Comparison of ENCODE assay signal across 7 cellular contexts in the genomic region with DNA sequence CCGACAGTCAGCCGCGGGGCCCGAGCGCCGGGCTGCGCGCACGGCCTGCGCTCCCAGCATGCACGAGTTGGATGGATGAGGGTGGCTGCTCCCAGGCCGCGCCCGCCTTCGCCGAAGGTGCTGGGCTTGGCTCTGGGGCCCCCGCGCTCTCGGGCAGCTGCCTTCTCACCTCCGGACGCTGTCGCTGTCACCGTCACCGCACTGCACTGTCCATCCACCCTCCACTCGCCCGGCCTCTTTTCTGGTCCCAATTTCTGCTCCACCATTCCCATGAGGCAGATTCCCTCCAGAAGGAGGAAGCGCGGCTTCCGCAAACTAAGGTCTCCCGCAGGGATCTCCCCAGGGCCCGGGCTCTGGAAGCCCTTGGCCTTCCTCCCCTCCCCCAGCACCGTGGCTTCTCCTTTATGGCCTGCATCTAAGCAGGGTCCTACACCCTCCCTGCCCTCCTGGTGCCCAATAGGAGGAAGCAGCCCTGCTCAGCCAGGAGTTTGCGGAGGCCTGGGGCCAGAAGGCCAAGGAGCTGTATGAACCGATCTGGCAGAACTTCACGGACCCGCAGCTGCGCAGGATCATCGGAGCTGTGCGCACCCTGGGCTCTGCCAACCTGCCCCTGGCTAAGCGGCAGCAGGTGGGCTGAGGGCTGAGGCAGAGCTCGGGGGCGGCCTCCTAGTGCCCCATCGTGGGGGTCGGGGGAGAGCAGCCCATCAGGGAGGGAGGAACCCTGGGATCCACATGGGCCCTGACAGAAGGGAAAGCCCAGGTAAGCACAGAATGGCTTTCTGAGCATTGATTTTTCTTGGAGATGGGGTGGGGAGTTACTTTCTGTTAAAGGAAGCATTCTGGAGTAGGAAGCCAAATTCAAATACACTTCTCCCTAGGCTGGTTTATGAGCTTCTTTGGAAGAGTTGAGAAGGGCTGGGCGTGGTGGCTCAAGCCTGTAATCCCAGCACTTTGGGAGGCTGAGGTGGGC. TPM values are rescaled to one million over a fixed set of nuclear protein-coding genes. Genes with fewer than 3 reads are reported as not detected.
DNase-seq lines count a peak whose midpoint lies in the region; ATAC-seq and TF ChIP-seq lines count a peak whose summit lies in the region.

No MANE protein-coding gene starts in this region.

- no peaks in the 10 kb centered on the region for H3K36me3 Mint-ChIP-seq in mesothelial cell of epicardium

- peaks cover 0 to 3% of the 10 kb centered on the region in 2 donors for H3K27me3 ChIP-seq in breast epithelium

- no peaks in the 10 kb centered on the region for H3K9me3 ChIP-seq in breast epithelium

- intact Hi-C loops in breast epithelium (cut with DNase I; ENCODE audit: low total_unique reads) = no loop called here

- no peak overlapping the region for H3K27ac Mint-ChIP-seq in mesothelial cell of epicardium

- peaks cover 40% of the 10 kb centered on the region for H3K27me3 Mint-ChIP-seq in mesothelial cell of epicardium (ENCODE audit: low read depth)

- no peak for TF ChIP-seq POLR2A in breast epithelium (IDR thresholded peaks at IDR 0.05)

- H3K4me3 Mint-ChIP-seq in mesothelial cell of epicardium = peak overlapping the region; percentile 79

- H3K9me3 Mint-ChIP-seq in mesothelial cell of epicardium = no peaks in the 10 kb centered on the region

- no peak for ATAC-seq in HG03460 (IDR thresholded peaks at IDR 0.05; ENCODE audit: unreplicated experiment)

- peaks cover 7 to 13% of the 10 kb centered on the region in 2 donors for H3K4me1 ChIP-seq in breast epithelium

- H3K4me3 ChIP-seq in GM12864 (ENCODE audit: low read depth, low read length) (peak overlapping the region; percentile 15; the same call in 1 of the 2 replicates), breast epithelium (peak overlapping the region; percentile 53 to 77 (median 59))

- DNase-seq in GM12864 (ENCODE audit: low read depth) = no peak
- DNase-seq in NCI-H146 (lab: John Stamatoyannopoulos, UW) = peak; percentile 78
- no peak for DNase-seq in breast epithelium (ENCODE audit: low spot score in 2 of 2)
- no peak for DNase-seq in mesothelial cell of epicardium (ENCODE audit: low spot score in 2 of 2, unreplicated experiment in 2 of 2)
- DNase-seq in stimulated activated CD4-positive, alpha-beta T cell treated with anti-CD3 and anti-CD28 coated beads, Interleukin-4, amount 100 ng/mL, for 4 hours = no peak
- DNase-seq in iPS-NIHi11 (ENCODE audit: low spot score) = no peak

- H3K27ac ChIP-seq in breast epithelium = peak overlapping the region in 1 of 2 donors; percentile 39

- H3K4me1 Mint-ChIP-seq in mesothelial cell of epicardium = peaks cover 21% of the 10 kb centered on the region

- no peak for TF ChIP-seq CTCF in GM12864 (IDR thresholded peaks at IDR 0.05; ENCODE audit: low read depth, low read length, missing control alignments)
- no peak for TF ChIP-seq CTCF in breast epithelium (IDR thresholded peaks at IDR 0.05)
- TF ChIP-seq CTCF in mesothelial cell of epicardium (IDR thresholded peaks at IDR 0.05; ENCODE audit: unreplicated experiment) = no peak

- H3K36me3 ChIP-seq in breast epithelium = no peaks in the 10 kb centered on the region

RNA-seq across cellular contexts. Expression of a gene that starts 0.9 kb away (rescaled TPM):
- 10 to 100 TPM in 1 of 3 donors, 1 to 10 TPM in 2; 2.6 to 13.9 (median 9.1) TPM for total RNA-seq in breast epithelium
- 2.4 to 2.9 TPM (median 2.6 TPM) in 3 replicates for total RNA-seq in mesothelial cell of epicardium

RNA-seq across cellular contexts. Expression of a gene that starts 31.6 kb away (rescaled TPM):
- total RNA-seq in breast epithelium = 10 to 100 TPM; 14.6 to 52.4 (median 43.3) TPM
- total RNA-seq in mesothelial cell of epicardium = 20.4 to 21.5 TPM (median 20.5 TPM) in 3 replicates

RNA-seq across cellular contexts. Expression of a gene that starts 45.4 kb away (rescaled TPM):
- total RNA-seq in breast epithelium (not detected), mesothelial cell of epicardium (0.16 TPM in 1 of 3 replicates, not detected in the others)
